25 cellular contexts compared by ENCODE assay signal in genomic region chr7:117148971-117149370, GRCh38.
"Had no signal": no experiment of that assay in that cellular context is flagged by ENCODE, and none has a peak within 500 bp of the region (broad histone marks: within the 10 kb centered on the region; RNA-seq: fewer than 3 reads in every experiment).

No MANE protein-coding gene starts in this region.

- H3K27me3 Mint-ChIP-seq: activated B cell treated with CpG ODN at 0.5 μM for 24 hours; activated CD8-positive, alpha-beta T cell treated with anti-CD3 and anti-CD28 coated beads for 36 hours; activated naive CD4-positive, alpha-beta T cell treated with anti-CD3 and anti-CD28 coated beads, Interleukin-2, amount 50 U/mL, for 24 hours; activated naive CD8-positive, alpha-beta T cell treated with anti-CD3 and anti-CD28 coated beads, Interleukin-2, amount 50 U/mL, for 24 hours; dendritic cell treated with granulocyte-macrophage colony-stimulating factor and Interleukin-4, amounts not matched to agents 40 ng/mL and 50 ng/mL, for 4 days; stimulated activated naive B cell treated with anti-CD40 and anti-IgM and Interleukin-4, amounts not matched to agents 10 μg/mL and 1 μg/mL and 100 μg/mL, for 72 hours had no signal

- H3K27me3 ChIP-seq: gastrocnemius medialis, pancreas, right atrium auricular region, stomach, thyroid gland, upper lobe of right lung had no signal

- H3K9me3 Mint-ChIP-seq: activated B cell treated with CpG ODN at 0.5 μM for 24 hours; activated CD8-positive, alpha-beta T cell treated with anti-CD3 and anti-CD28 coated beads for 36 hours; activated naive CD4-positive, alpha-beta T cell treated with anti-CD3 and anti-CD28 coated beads, Interleukin-2, amount 50 U/mL, for 24 hours; activated naive CD8-positive, alpha-beta T cell treated with anti-CD3 and anti-CD28 coated beads, Interleukin-2, amount 50 U/mL, for 24 hours; activated T-helper 2 cell treated with anti-CD3 and anti-CD28 coated beads, Interferon-gamma antibody, Interleukin-2, Interleukin-4, amounts not matched to agents 10 μg/mL and 5 μg/mL and 100 μg/mL, durations not matched to agents 14 hours and 24 hours and 36 hours; dendritic cell treated with granulocyte-macrophage colony-stimulating factor and Interleukin-4, amounts not matched to agents 40 ng/mL and 50 ng/mL, for 4 days; naive thymus-derived CD8-positive, alpha-beta T cell; neural crest cell; stimulated activated naive B cell treated with anti-CD40 and anti-IgM and Interleukin-4, amounts not matched to agents 10 μg/mL and 1 μg/mL and 100 μg/mL, for 72 hours had no signal

- H3K4me3 Mint-ChIP-seq: activated B cell treated with CpG ODN at 0.5 μM for 24 hours; activated CD8-positive, alpha-beta T cell treated with anti-CD3 and anti-CD28 coated beads for 36 hours; activated naive CD4-positive, alpha-beta T cell treated with anti-CD3 and anti-CD28 coated beads, Interleukin-2, amount 50 U/mL, for 24 hours; activated naive CD8-positive, alpha-beta T cell treated with anti-CD3 and anti-CD28 coated beads, Interleukin-2, amount 50 U/mL, for 24 hours; dendritic cell treated with granulocyte-macrophage colony-stimulating factor and Interleukin-4, amounts not matched to agents 40 ng/mL and 50 ng/mL, for 4 days; naive thymus-derived CD8-positive, alpha-beta T cell; neural crest cell; stimulated activated naive B cell treated with anti-CD40 and anti-IgM and Interleukin-4, amounts not matched to agents 10 μg/mL and 1 μg/mL and 100 μg/mL, for 72 hours had no signal

- H3K27ac ChIP-seq: gastrocnemius medialis, pancreas, right atrium auricular region, stomach, thyroid gland, upper lobe of right lung had no signal

- ATAC-seq: activated CD8-positive, alpha-beta T cell treated with anti-CD3 and anti-CD28 coated beads for 36 hours; activated naive CD8-positive, alpha-beta T cell treated with anti-CD3 and anti-CD28 coated beads, Interleukin-2, amount 50 U/mL, for 24 hours; gastrocnemius medialis; naive thymus-derived CD8-positive, alpha-beta T cell; stimulated activated naive B cell treated with anti-CD40 and anti-IgM and Interleukin-4, amounts not matched to agents 10 μg/mL and 1 μg/mL and 100 μg/mL, for 72 hours; upper lobe of right lung had no signal

- H3K4me1 ChIP-seq: thyroid gland, upper lobe of right lung had no signal

- H3K4me1 Mint-ChIP-seq: activated B cell treated with CpG ODN at 0.5 μM for 24 hours; activated naive CD4-positive, alpha-beta T cell treated with anti-CD3 and anti-CD28 coated beads, Interleukin-2, amount 50 U/mL, for 24 hours; activated naive CD8-positive, alpha-beta T cell treated with anti-CD3 and anti-CD28 coated beads, Interleukin-2, amount 50 U/mL, for 24 hours; neural crest cell had no signal

- DNase-seq: activated B cell treated with CpG ODN at 0.5 μM for 24 hours; activated CD4-positive, alpha-beta T cell treated with anti-CD3 and anti-CD28 coated beads, Interleukin-2, amount 50 U/mL, for 1 hour; activated CD8-positive, alpha-beta T cell treated with anti-CD3 and anti-CD28 coated beads for 36 hours; activated naive CD8-positive, alpha-beta T cell treated with anti-CD3 and anti-CD28 coated beads, Interleukin-2, amount 50 U/mL, for 24 hours; activated T-cell treated with anti-CD3 and anti-CD28 coated beads, Interleukin-2, amount 50 U/mL, for 48 hours; amygdala; central memory CD4-positive, alpha-beta T cell; gastrocnemius medialis; hypothalamus; kidney; midbrain; naive thymus-derived CD8-positive, alpha-beta T cell; nucleus accumbens; pancreas; stimulated activated CD4-positive, alpha-beta T cell treated with anti-CD3 and anti-CD28 coated beads, Interleukin-15, amount 100 ng/mL, for 24 hours; stimulated activated CD4-positive, alpha-beta T cell treated with anti-CD3 and anti-CD28 coated beads, Interleukin-2, amount 100 ng/mL, for 24 hours; stimulated activated naive B cell treated with anti-CD40 and anti-IgM and Interleukin-4, amounts not matched to agents 10 μg/mL and 1 μg/mL and 100 μg/mL, for 72 hours; stomach; thyroid gland; upper lobe of right lung had no signal

- H3K36me3 ChIP-seq: gastrocnemius medialis, pancreas, right atrium auricular region, thyroid gland, upper lobe of right lung had no signal

- H3K9me3 ChIP-seq: gastrocnemius medialis, pancreas, right atrium auricular region, stomach, thyroid gland, upper lobe of right lung had no signal

- H3K4me3 ChIP-seq: gastrocnemius medialis, pancreas, right atrium auricular region, stomach, thyroid gland, upper lobe of right lung had no signal

- H3K27ac Mint-ChIP-seq: activated B cell treated with CpG ODN at 0.5 μM for 24 hours; activated CD8-positive, alpha-beta T cell treated with anti-CD3 and anti-CD28 coated beads for 36 hours; activated naive CD4-positive, alpha-beta T cell treated with anti-CD3 and anti-CD28 coated beads, Interleukin-2, amount 50 U/mL, for 24 hours; activated naive CD8-positive, alpha-beta T cell treated with anti-CD3 and anti-CD28 coated beads, Interleukin-2, amount 50 U/mL, for 24 hours; activated T-helper 2 cell treated with anti-CD3 and anti-CD28 coated beads, Interferon-gamma antibody, Interleukin-2, Interleukin-4, amounts not matched to agents 10 μg/mL and 5 μg/mL and 100 μg/mL, durations not matched to agents 14 hours and 24 hours and 36 hours; dendritic cell treated with granulocyte-macrophage colony-stimulating factor and Interleukin-4, amounts not matched to agents 40 ng/mL and 50 ng/mL, for 4 days; naive thymus-derived CD8-positive, alpha-beta T cell; stimulated activated naive B cell treated with anti-CD40 and anti-IgM and Interleukin-4, amounts not matched to agents 10 μg/mL and 1 μg/mL and 100 μg/mL, for 72 hours had no signal
